1 cellular context compared by ENCODE assay signal in the genomic region with DNA sequence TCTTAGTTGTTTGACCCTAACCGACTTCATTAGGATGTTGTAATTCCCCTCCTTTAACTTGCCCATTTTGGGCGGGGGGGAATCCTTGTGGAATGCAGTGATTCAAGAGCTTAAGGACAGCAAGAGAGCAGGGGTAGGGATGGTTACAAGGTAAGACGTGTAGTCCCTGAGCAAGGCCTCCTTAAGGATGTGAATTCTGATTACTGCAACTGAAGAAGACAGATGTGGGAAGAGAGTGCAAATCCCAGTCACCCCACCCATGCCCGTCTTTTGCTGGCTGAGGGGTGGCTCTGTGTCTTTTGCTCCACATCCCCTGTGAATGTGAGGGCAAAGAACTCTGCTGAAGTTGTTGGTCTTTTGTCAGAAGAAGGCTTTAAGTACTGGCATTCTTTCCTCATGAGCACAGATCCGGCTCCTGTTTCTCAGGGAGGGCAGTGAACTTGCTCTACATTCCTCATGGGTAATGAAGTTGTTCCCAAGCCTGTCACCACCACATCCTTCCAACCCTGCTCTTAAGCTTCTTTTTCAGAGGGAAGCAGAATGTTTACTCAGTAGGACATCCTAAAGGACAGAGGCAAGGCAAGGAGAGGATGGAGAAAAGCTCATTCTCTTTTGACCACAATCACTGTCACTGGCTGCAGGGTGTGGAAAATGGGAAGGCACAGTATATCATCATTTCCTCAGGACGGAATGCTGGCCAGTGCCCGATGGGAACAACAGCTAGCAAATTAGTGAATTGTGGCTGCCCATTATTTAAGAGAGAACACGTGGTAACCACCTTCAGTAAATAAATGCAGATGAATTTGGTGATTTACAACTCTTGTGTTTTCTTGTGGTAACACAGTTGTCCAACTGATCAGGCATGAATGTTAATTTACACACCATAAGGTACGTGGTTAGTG.
TF ChIP-seq lines count a peak whose summit lies in the region.

No MANE protein-coding gene starts in this region.

TF ChIP-seq in SK-N-SH, 30 proteins besides CTCF, POLR2A, EP300 and RAD21 (continued from another document):
- TF ChIP-seq, protein P1, sequence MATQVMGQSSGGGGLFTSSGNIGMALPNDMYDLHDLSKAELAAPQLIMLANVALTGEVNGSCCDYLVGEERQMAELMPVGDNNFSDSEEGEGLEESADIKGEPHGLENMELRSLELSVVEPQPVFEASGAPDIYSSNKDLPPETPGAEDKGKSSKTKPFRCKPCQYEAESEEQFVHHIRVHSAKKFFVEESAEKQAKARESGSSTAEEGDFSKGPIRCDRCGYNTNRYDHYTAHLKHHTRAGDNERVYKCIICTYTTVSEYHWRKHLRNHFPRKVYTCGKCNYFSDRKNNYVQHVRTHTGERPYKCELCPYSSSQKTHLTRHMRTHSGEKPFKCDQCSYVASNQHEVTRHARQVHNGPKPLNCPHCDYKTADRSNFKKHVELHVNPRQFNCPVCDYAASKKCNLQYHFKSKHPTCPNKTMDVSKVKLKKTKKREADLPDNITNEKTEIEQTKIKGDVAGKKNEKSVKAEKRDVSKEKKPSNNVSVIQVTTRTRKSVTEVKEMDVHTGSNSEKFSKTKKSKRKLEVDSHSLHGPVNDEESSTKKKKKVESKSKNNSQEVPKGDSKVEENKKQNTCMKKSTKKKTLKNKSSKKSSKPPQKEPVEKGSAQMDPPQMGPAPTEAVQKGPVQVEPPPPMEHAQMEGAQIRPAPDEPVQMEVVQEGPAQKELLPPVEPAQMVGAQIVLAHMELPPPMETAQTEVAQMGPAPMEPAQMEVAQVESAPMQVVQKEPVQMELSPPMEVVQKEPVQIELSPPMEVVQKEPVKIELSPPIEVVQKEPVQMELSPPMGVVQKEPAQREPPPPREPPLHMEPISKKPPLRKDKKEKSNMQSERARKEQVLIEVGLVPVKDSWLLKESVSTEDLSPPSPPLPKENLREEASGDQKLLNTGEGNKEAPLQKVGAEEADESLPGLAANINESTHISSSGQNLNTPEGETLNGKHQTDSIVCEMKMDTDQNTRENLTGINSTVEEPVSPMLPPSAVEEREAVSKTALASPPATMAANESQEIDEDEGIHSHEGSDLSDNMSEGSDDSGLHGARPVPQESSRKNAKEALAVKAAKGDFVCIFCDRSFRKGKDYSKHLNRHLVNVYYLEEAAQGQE (IDR thresholded peaks at IDR 0.05; ENCODE audit: low read depth, low read length) = no peak
- TF ChIP-seq TEAD4 (IDR thresholded peaks at IDR 0.05; ENCODE audit: borderline replicate concordance, insufficient read depth) (peak; percentile 60), MXI1 (IDR thresholded peaks at IDR 0.05; ENCODE audit: low read depth, low read length) (no peak), SMC3 (IDR thresholded peaks at IDR 0.05; ENCODE audit: low read depth, low read length) (no peak; the same call in 1 of the 2 replicates), POLR2AphosphoS5 (IDR thresholded peaks at IDR 0.05; ENCODE audit: low read depth, low read length) (no peak), JUND (IDR thresholded peaks at IDR 0.05) (peak; percentile 35; the same call in 1 of the 2 replicates), FOXM1 (IDR thresholded peaks at IDR 0.05; ENCODE audit: low read depth) (no peak), SIN3A (IDR thresholded peaks at IDR 0.05; ENCODE audit: borderline replicate concordance, low read depth, low read length) (peak; percentile 38; the same call in 1 of the 2 replicates)
- TF ChIP-seq, protein P2, sequence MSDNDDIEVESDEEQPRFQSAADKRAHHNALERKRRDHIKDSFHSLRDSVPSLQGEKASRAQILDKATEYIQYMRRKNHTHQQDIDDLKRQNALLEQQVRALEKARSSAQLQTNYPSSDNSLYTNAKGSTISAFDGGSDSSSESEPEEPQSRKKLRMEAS (IDR thresholded peaks at IDR 0.05; ENCODE audit: low read depth) = no peak
- TF ChIP-seq, protein P3, sequence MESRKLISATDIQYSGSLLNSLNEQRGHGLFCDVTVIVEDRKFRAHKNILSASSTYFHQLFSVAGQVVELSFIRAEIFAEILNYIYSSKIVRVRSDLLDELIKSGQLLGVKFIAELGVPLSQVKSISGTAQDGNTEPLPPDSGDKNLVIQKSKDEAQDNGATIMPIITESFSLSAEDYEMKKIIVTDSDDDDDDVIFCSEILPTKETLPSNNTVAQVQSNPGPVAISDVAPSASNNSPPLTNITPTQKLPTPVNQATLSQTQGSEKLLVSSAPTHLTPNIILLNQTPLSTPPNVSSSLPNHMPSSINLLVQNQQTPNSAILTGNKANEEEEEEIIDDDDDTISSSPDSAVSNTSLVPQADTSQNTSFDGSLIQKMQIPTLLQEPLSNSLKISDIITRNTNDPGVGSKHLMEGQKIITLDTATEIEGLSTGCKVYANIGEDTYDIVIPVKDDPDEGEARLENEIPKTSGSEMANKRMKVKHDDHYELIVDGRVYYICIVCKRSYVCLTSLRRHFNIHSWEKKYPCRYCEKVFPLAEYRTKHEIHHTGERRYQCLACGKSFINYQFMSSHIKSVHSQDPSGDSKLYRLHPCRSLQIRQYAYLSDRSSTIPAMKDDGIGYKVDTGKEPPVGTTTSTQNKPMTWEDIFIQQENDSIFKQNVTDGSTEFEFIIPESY (IDR thresholded peaks at IDR 0.05; ENCODE audit: borderline replicate concordance, low read depth) = no peak
